Comparison of ENCODE assay signal across 9 cellular contexts in the genomic region with DNA sequence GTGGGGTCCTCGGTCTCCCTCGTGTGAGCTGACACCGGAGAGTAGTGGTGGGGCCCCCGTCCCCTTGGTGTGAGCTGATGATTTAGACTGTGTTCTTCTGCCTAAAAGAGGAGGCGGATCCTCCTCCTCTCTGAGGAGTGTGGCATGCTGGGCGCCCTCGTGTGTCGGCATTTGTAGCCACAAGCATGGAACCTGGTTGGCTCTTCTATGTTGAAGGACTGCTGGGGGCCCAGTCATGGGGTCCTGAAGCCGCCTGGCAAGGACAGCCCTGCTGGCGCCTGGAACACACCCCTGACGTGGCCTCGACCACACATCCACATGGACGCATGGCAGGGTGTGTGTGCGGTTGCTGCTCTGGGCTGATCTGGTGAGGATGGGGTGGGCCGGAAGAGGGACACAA. TPM values are rescaled to one million over a fixed set of nuclear protein-coding genes. Genes with fewer than 3 reads are reported as not detected.
DNase-seq lines count a peak whose midpoint lies in the region; ATAC-seq, FAIRE-seq and TF ChIP-seq lines count a peak whose summit lies in the region.
"Had no signal": no experiment of that assay in that cellular context is flagged by ENCODE, and none has a peak within 500 bp of the region (broad histone marks: within the 10 kb centered on the region; RNA-seq: fewer than 3 reads in every experiment).

No MANE protein-coding gene starts in this region.

- H3K27me3 ChIP-seq in Caco-2 (replicated peaks; ENCODE audit: control insufficient read depth, insufficient read depth, low read length) (no peaks in the 10 kb centered on the region), bronchial epithelial cell (ENCODE audit: control insufficient read depth, insufficient read depth, low read length) (no peaks in the 10 kb centered on the region), gastroesophageal sphincter (no peaks in the 10 kb centered on the region)

- H3K27ac Mint-ChIP-seq in Caco-2 (ENCODE audit: unreplicated experiment), result peak overlapping the region; percentile 61
- H3K27ac Mint-ChIP-seq: activated naive CD8-positive, alpha-beta T cell treated with anti-CD3 and anti-CD28 coated beads, Interleukin-2, amount 10 ng/mL, durations not matched to agents 7 days and 5 days had no signal

- BruUV-seq in Caco-2 (replicated peaks; lab: Mats Ljungman, UMichigan), result no TSS peak

- H3K4me1 ChIP-seq in Caco-2 (no peaks in the 10 kb centered on the region), mucosa of descending colon (ENCODE audit: low read depth) (no peaks in the 10 kb centered on the region), gastroesophageal sphincter (peaks cover 0 to 10% (median 0%) of the 10 kb centered on the region in 3 donors)

- WGBS in gastroesophageal sphincter (ENCODE audit: low coverage in 1 of 2), 2 donors, result 75 to 80% methylated on average over 2 to 7 of the region's 15 CpGs

- intact Hi-C loops in Caco-2 (cut with micrococcal nuclease; ENCODE audit: unreplicated experiment) (no loop called here), mucosa of descending colon (cut with DNase I, micrococcal nuclease) (no loop called here)

- H3K9me3 ChIP-seq in Caco-2, result no peaks in the 10 kb centered on the region
- H3K9me3 ChIP-seq in mucosa of descending colon, result no peaks in the 10 kb centered on the region
- no peaks in the 10 kb centered on the region for H3K9me3 ChIP-seq in gastroesophageal sphincter

- H3K9me3 Mint-ChIP-seq in Caco-2 (ENCODE audit: unreplicated experiment), result no peaks in the 10 kb centered on the region
- H3K9me3 Mint-ChIP-seq: activated naive CD8-positive, alpha-beta T cell treated with anti-CD3 and anti-CD28 coated beads, Interleukin-2, amount 10 ng/mL, durations not matched to agents 7 days and 5 days had no signal

- no peak for FAIRE-seq in bronchial epithelial cell (lab: Jason Lieb, UNC)

- no peak overlapping the region for H3K4me3 ChIP-seq in Caco-2 (ENCODE audit: low read depth, low read length)
- no peak overlapping the region for H3K4me3 ChIP-seq in bronchial epithelial cell (ENCODE audit: low read depth, low read length)
- H3K4me3 ChIP-seq in mucosa of descending colon, result no peak overlapping the region
- no peak overlapping the region for H3K4me3 ChIP-seq in gastroesophageal sphincter

- peaks cover 90% of the 10 kb centered on the region for H3K36me3 Mint-ChIP-seq in Caco-2 (ENCODE audit: insufficient read depth, unreplicated experiment)

- H3K36me3 ChIP-seq in Caco-2 (ENCODE audit: control insufficient read depth, insufficient read depth, low read length) (peaks cover 2% of the 10 kb centered on the region), bronchial epithelial cell (ENCODE audit: control insufficient read depth, insufficient read depth, low read length) (peaks cover 18% of the 10 kb centered on the region), mucosa of descending colon (ENCODE audit: low read depth) (peaks cover 3% of the 10 kb centered on the region), gastroesophageal sphincter (peaks cover 0 to 93% of the 10 kb centered on the region in 2 donors)

- CTCF ChIA-PET in Caco-2 (lab: Charles Lee), result interaction anchor here (0.6 to 2.0 kb wide), 3 partner anchors 23 to 81 kb away, joined by 3 to 5 read pairs (median 4); partner anchors contain the start of gene CHID1

- no peak for TF ChIP-seq EP300 in gastroesophageal sphincter (IDR thresholded peaks at IDR 0.05)

- peak; percentile 28 for ATAC-seq in mucosa of descending colon
- no peak for ATAC-seq in GM21723 (IDR thresholded peaks at IDR 0.05; ENCODE audit: unreplicated experiment)
- ATAC-seq in gastroesophageal sphincter, result no peak

- TF ChIP-seq CTCF in Caco-2 (IDR thresholded peaks at IDR 0.05; ENCODE audit: insufficient read depth in 1 of 2, low read depth in 1 of 2, low read length in 1 of 2, severe bottlenecking in 1 of 2, unreplicated experiment in 1 of 2), result no peak
- peak; percentile 17 for TF ChIP-seq CTCF in bronchial epithelial cell (IDR thresholded peaks at IDR 0.05; ENCODE audit: insufficient read depth, low read length, severe bottlenecking)
- no peak for TF ChIP-seq CTCF in mucosa of descending colon (IDR thresholded peaks at IDR 0.05)
- TF ChIP-seq CTCF in gastroesophageal sphincter (IDR thresholded peaks at IDR 0.05), result peak in 1 of 4 experiments; percentile 17

- no peak overlapping the region for H3K27ac ChIP-seq in gastroesophageal sphincter

- POLR2A ChIA-PET in Caco-2 (lab: Charles Lee), result no interaction called here

- H3K4me1 Mint-ChIP-seq in Caco-2 (ENCODE audit: low read depth, unreplicated experiment), result no peaks in the 10 kb centered on the region

- TF ChIP-seq POLR2A in gastroesophageal sphincter (IDR thresholded peaks at IDR 0.05), result no peak

- H3K27me3 Mint-ChIP-seq in Caco-2 (ENCODE audit: insufficient read depth, unreplicated experiment), result no peaks in the 10 kb centered on the region
- H3K27me3 Mint-ChIP-seq: activated naive CD8-positive, alpha-beta T cell treated with anti-CD3 and anti-CD28 coated beads, Interleukin-2, amount 10 ng/mL, durations not matched to agents 7 days and 5 days had no signal

- H3K4me3 Mint-ChIP-seq in Caco-2 (ENCODE audit: unreplicated experiment), result no peak overlapping the region
- H3K4me3 Mint-ChIP-seq: activated naive CD8-positive, alpha-beta T cell treated with anti-CD3 and anti-CD28 coated beads, Interleukin-2, amount 10 ng/mL, durations not matched to agents 7 days and 5 days had no signal

- DNase-seq in Caco-2, result peak in 1 of 2 experiments; percentile 48
- DNase-seq in HuH-7 (ENCODE audit: low spot score), result peak; percentile 60
- DNase-seq in bronchial epithelial cell (ENCODE audit: low read depth), result no peak
- DNase-seq in mucosa of descending colon, result peak in 1 of 3 donors; percentile 37
- no peak for DNase-seq in CD1c-positive myeloid dendritic cell (ENCODE audit: extremely low spot score)
- no peak for DNase-seq in NCI-H128 (lab: John Stamatoyannopoulos, UW; ENCODE audit: unreplicated experiment)
- DNase-seq: activated naive CD8-positive, alpha-beta T cell treated with anti-CD3 and anti-CD28 coated beads, Interleukin-2, amount 10 ng/mL, durations not matched to agents 7 days and 5 days had no signal

RNA-seq across cellular contexts. Expression of gene AP2A2, which starts 50.2 kb away (rescaled TPM):
- total RNA-seq in Caco-2 (2022) (122 and 130 TPM in 2 replicates), bronchial epithelial cell (9.5 and 17.8 TPM in 2 replicates), mucosa of descending colon (100 to 1,000 TPM in 1 of 3 donors, 10 to 100 TPM in 2; 68.8 to 105 (median 99.5) TPM), gastroesophageal sphincter (10 to 100 TPM; 47.9 to 88.5 (median 61.6) TPM)
